In the genomic region with DNA sequence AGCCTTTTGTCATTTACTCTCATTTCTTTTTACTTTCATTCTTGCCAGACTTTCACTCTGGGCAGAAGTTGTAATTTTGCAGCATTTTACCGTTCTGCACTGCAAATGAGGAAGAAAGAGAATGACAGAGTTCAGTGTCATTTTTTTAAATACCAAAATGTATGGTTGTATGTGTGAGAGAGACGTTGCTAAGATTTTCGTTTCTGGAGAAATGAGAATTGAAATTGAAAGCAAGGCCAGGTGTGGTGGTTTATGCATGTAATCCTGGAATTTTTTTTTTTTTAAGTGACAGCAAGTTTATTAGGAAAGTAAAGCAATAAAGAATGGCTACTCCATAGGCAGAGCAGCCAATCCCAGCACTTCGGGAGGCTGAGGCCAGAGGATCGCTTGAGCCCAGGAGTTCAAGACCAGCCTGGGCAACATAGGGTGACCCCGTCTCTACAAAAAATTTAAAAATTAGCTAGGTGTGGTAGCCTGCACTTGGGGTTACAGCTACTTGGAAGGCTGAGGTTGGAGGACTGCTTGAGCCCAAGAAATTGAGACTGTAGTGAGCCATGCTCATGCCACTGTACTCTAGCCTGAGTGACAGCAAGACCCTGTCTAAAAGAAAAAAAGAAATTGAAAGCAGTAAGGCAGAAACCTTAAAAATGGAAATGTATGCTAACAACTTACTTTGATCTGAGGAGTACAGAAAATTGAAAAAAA, we compare ENCODE assay signal across 11 cellular contexts. TPM values are rescaled to one million over a fixed set of nuclear protein-coding genes. Genes with fewer than 3 reads are reported as not detected.
DNase-seq lines count a peak whose midpoint lies in the region; ATAC-seq lines count a peak whose summit lies in the region.
"Had no signal": no experiment of that assay in that cellular context is flagged by ENCODE, and none has a peak within 500 bp of the region (broad histone marks: within the 10 kb centered on the region; RNA-seq: fewer than 3 reads in every experiment).

No MANE protein-coding gene starts in this region.

- H3K9me3 ChIP-seq in trophoblast cell (ENCODE audit: insufficient read depth, low read depth, low read length): no peaks in the 10 kb centered on the region
- H3K9me3 ChIP-seq: gastrocnemius medialis had no signal

- H3K4me1 Mint-ChIP-seq in immature natural killer cell: peaks cover 69 to 83% of the 10 kb centered on the region in 2 donors

- H4K12ac ChIP-seq in trophoblast cell (ENCODE audit: low read depth, low read length): no peak overlapping the region

- no peaks in the 10 kb centered on the region for H3K79me2 ChIP-seq in trophoblast cell (ENCODE audit: control insufficient read depth, insufficient read depth, low read length, poor library complexity)

- no peak overlapping the region for H2BK12ac ChIP-seq in trophoblast cell (ENCODE audit: low read length)

- H3K9me3 Mint-ChIP-seq in immature natural killer cell: no peaks in the 10 kb centered on the region

- no peak overlapping the region for H3K23ac ChIP-seq in trophoblast cell (ENCODE audit: low read length)

- H3K27me3 Mint-ChIP-seq in immature natural killer cell (ENCODE audit: low read depth in 3 of 3): peaks cover 0 to 2% (median 0%) of the 10 kb centered on the region in 3 donors

- no peaks in the 10 kb centered on the region for H3K4me1 ChIP-seq in trophoblast cell (ENCODE audit: control insufficient read depth in 1 of 2, insufficient read depth in 2 of 2, low read length in 2 of 2)
- H3K4me1 ChIP-seq: gastrocnemius medialis had no signal

- peaks cover 7 to 9% (median 8%) of the 10 kb centered on the region in 3 donors for H3K36me3 Mint-ChIP-seq in immature natural killer cell

- H3K27me3 ChIP-seq in trophoblast cell (ENCODE audit: insufficient read depth, low read length): no peaks in the 10 kb centered on the region
- H3K27me3 ChIP-seq: gastrocnemius medialis had no signal

- DNase-seq in immature natural killer cell (peak in 1 of 3 donors; percentile 12), trophoblast cell (no peak), sciatic nerve (ENCODE audit: low spot score) (no peak), HPDE6-E6E7 (ENCODE audit: extremely low spot score) (no peak)
- DNase-seq in stimulated activated naive CD4-positive, alpha-beta T cell treated with Interleukin-2 at 50 U/mL for 16 hours (lab: John Stamatoyannopoulos, UW): no peak
- DNase-seq: gastrocnemius medialis, NCI-H748 treated with DMSO at 0.1 percent for 48 hours had no signal

- ATAC-seq in GM18519 (IDR thresholded peaks at IDR 0.05; ENCODE audit: low FRiP score, unreplicated experiment) (peak; percentile 83), GM21576 (IDR thresholded peaks at IDR 0.05; ENCODE audit: unreplicated experiment) (peak; percentile 74), HG03520 (IDR thresholded peaks at IDR 0.05; ENCODE audit: unreplicated experiment) (peak; percentile 77), sciatic nerve (no peak)
- ATAC-seq: gastrocnemius medialis had no signal

- no peak overlapping the region for H2BK5ac ChIP-seq in trophoblast cell (ENCODE audit: low read depth, low read length, poor library complexity)

- intact Hi-C loops in sciatic nerve (cut with DNase I): no loop called here

- no CpG with 5 or more reads among the region's 6 CpGs for WGBS in trophoblast cell (ENCODE audit: extremely low coverage, insufficient coverage, insufficient read length)

- no peak overlapping the region for H3K4me3 ChIP-seq in trophoblast cell (ENCODE audit: low read depth, low read length)
- H3K4me3 ChIP-seq: gastrocnemius medialis, skin epidermis had no signal

- H2AK5ac ChIP-seq in trophoblast cell (ENCODE audit: low read length): no peak overlapping the region

- no peak overlapping the region for H4K8ac ChIP-seq in trophoblast cell (ENCODE audit: low read depth, low read length)

- H3K18ac ChIP-seq in trophoblast cell (ENCODE audit: low read length): no peak overlapping the region

- peaks cover 0 to 1% of the 10 kb centered on the region in 2 experiments for H3K36me3 ChIP-seq in trophoblast cell (ENCODE audit: control insufficient read depth in 1 of 2, insufficient read depth in 2 of 2, low read length in 2 of 2)
- H3K36me3 ChIP-seq: gastrocnemius medialis had no signal

- H3K27ac ChIP-seq in trophoblast cell (ENCODE audit: low read depth, low read length): no peak overlapping the region
- H3K27ac ChIP-seq: gastrocnemius medialis had no signal

- H3K9ac ChIP-seq in trophoblast cell (ENCODE audit: low read length): no peak overlapping the region

- H3K4ac ChIP-seq in trophoblast cell (ENCODE audit: low read depth, low read length): no peak overlapping the region

- no peak overlapping the region for H4K91ac ChIP-seq in trophoblast cell (ENCODE audit: low read depth, low read length)

- peak overlapping the region; percentile 89 to 94 (median 92) for H3K27ac Mint-ChIP-seq in immature natural killer cell

- H3K79me1 ChIP-seq in trophoblast cell (ENCODE audit: low read length): no peaks in the 10 kb centered on the region

- H2AFZ ChIP-seq in trophoblast cell (ENCODE audit: insufficient read depth, low read length, poor library complexity): no peak overlapping the region

- no peak overlapping the region for H3K14ac ChIP-seq in trophoblast cell (ENCODE audit: low read length)

- no peak overlapping the region for H2BK120ac ChIP-seq in trophoblast cell (ENCODE audit: insufficient read depth, low read length, poor library complexity)

- no peak overlapping the region for H3K4me2 ChIP-seq in trophoblast cell (ENCODE audit: low read length)

- peak overlapping the region; percentile 44 to 79 (median 75) for H3K4me3 Mint-ChIP-seq in immature natural killer cell

RNA-seq across cellular contexts. Expression of gene DCK, which starts 12.9 kb away (rescaled TPM):
- 100 to 1,000 TPM in 1 of 3 donors, 10 to 100 TPM in 2; 78.7 to 117 (median 78.8) TPM for polyA plus RNA-seq in immature natural killer cell
- 6.8 and 7.1 TPM in 2 replicates for polyA plus RNA-seq in trophoblast cell (2013)
- total RNA-seq in sciatic nerve: 12.6 TPM
